In genomic region chr1:1426961-1427934, GRCh38 we compare ENCODE assay signal across 10 cellular contexts. TPM values are rescaled to one million over a fixed set of nuclear protein-coding genes. Genes with fewer than 3 reads are reported as not detected.
DNase-seq lines count a peak whose midpoint lies in the region; ATAC-seq, FAIRE-seq and TF ChIP-seq lines count a peak whose summit lies in the region.
"Had no signal": no experiment of that assay in that cellular context is flagged by ENCODE, and none has a peak within 500 bp of the region (broad histone marks: within the 10 kb centered on the region; RNA-seq: fewer than 3 reads in every experiment).

No MANE protein-coding gene starts in this region.

- no peak for TF ChIP-seq POLR2A in esophagus squamous epithelium (IDR thresholded peaks at IDR 0.05)

- WGBS in esophagus squamous epithelium, 2 donors, result 10 to 17% methylated on average over 17 of the region's 89 CpGs
- 23 to 31% methylated on average over 56 to 89 of the region's 89 CpGs for WGBS in pancreas, 2 donors

- TF ChIP-seq CTCF in D721Med (IDR thresholded peaks at IDR 0.05; ENCODE audit: insufficient read depth, missing control alignments) (no peak), esophagus squamous epithelium (IDR thresholded peaks at IDR 0.05) (no peak), pancreas (IDR thresholded peaks at IDR 0.05) (no peak), Caco-2 (IDR thresholded peaks at IDR 0.05; ENCODE audit: insufficient read depth in 1 of 2, low read depth in 1 of 2, low read length in 1 of 2, severe bottlenecking in 1 of 2, unreplicated experiment in 1 of 2) (no peak)

- POLR2A ChIA-PET in Caco-2 (lab: Charles Lee), result no interaction called here

- no peaks in the 10 kb centered on the region for H3K27me3 Mint-ChIP-seq in Caco-2 (ENCODE audit: insufficient read depth, unreplicated experiment)

- DNase-seq in D721Med (ENCODE audit: insufficient read length, low spot score), result peak; percentile 41
- peak; percentile 62 for DNase-seq in NCI-H2171 (lab: John Stamatoyannopoulos, UW)
- no peak for DNase-seq in esophagus squamous epithelium (lab: John Stamatoyannopoulos, UW)
- DNase-seq in pancreas, result peak; percentile 20 to 85 (median 54)
- DNase-seq in EL, result no peak
- DNase-seq in NCI-H2029 treated with DMSO at 0.1 percent for 48 hours (lab: John Stamatoyannopoulos, UW), result no peak
- DNase-seq in Caco-2, result no peak

- H3K27ac ChIP-seq in esophagus squamous epithelium, result peak overlapping the region; percentile 25 to 81 (median 64)
- peak overlapping the region in 1 of 4 donors; percentile 44 for H3K27ac ChIP-seq in pancreas

- ATAC-seq in pancreas, result no peak
- ATAC-seq in GM21367 (IDR thresholded peaks at IDR 0.05; ENCODE audit: unreplicated experiment), result no peak

- no TSS peak for BruUV-seq in Caco-2 (replicated peaks; lab: Mats Ljungman, UMichigan)

- H3K36me3 Mint-ChIP-seq in Caco-2 (ENCODE audit: insufficient read depth, unreplicated experiment), result no peaks in the 10 kb centered on the region
- H3K36me3 Mint-ChIP-seq: activated naive CD8-positive, alpha-beta T cell treated with anti-CD3 and anti-CD28 coated beads, Interleukin-2, amount 10 ng/mL, durations not matched to agents 7 days and 5 days had no signal

- H3K27ac Mint-ChIP-seq in Caco-2 (ENCODE audit: unreplicated experiment), result no peak overlapping the region

- no peaks in the 10 kb centered on the region for H3K9me3 Mint-ChIP-seq in Caco-2 (ENCODE audit: unreplicated experiment)
- H3K9me3 Mint-ChIP-seq: activated naive CD8-positive, alpha-beta T cell treated with anti-CD3 and anti-CD28 coated beads, Interleukin-2, amount 10 ng/mL, durations not matched to agents 7 days and 5 days had no signal

- no peak overlapping the region for H3K4me3 Mint-ChIP-seq in Caco-2 (ENCODE audit: unreplicated experiment)
- H3K4me3 Mint-ChIP-seq: activated naive CD8-positive, alpha-beta T cell treated with anti-CD3 and anti-CD28 coated beads, Interleukin-2, amount 10 ng/mL, durations not matched to agents 7 days and 5 days had no signal

- H3K36me3 ChIP-seq in esophagus squamous epithelium, result no peaks in the 10 kb centered on the region
- H3K36me3 ChIP-seq in pancreas, result no peaks in the 10 kb centered on the region
- no peaks in the 10 kb centered on the region for H3K36me3 ChIP-seq in Caco-2 (ENCODE audit: control insufficient read depth, insufficient read depth, low read length)

- no peak for FAIRE-seq in D721Med (lab: Jason Lieb, UNC)
- FAIRE-seq in pancreas (lab: Jason Lieb, UNC), result no peak

- intact Hi-C loops in esophagus squamous epithelium (cut with DNase I), result no loop called here
- intact Hi-C loops in pancreas (cut with DNase I), result no loop called here
- intact Hi-C loops in Caco-2 (cut with micrococcal nuclease; ENCODE audit: unreplicated experiment), result no loop called here

- CTCF ChIA-PET in Caco-2 (lab: Charles Lee), result no interaction called here

- H3K4me1 Mint-ChIP-seq in Caco-2 (ENCODE audit: low read depth, unreplicated experiment), result peaks cover 5% of the 10 kb centered on the region

- H3K9me3 ChIP-seq in esophagus squamous epithelium (no peaks in the 10 kb centered on the region), pancreas (no peaks in the 10 kb centered on the region), Caco-2 (no peaks in the 10 kb centered on the region)

- peak overlapping the region; percentile 31 to 80 (median 46) for H3K4me3 ChIP-seq in esophagus squamous epithelium
- peak overlapping the region in 2 of 4 donors; percentile 30 to 48 for H3K4me3 ChIP-seq in pancreas
- H3K4me3 ChIP-seq in Caco-2 (ENCODE audit: low read depth, low read length), result no peak overlapping the region

- H3K27me3 ChIP-seq in esophagus squamous epithelium (peaks cover 0 to 23% (median 0%) of the 10 kb centered on the region in 4 donors), pancreas (no peaks in the 10 kb centered on the region), Caco-2 (replicated peaks; ENCODE audit: control insufficient read depth, insufficient read depth, low read length) (no peaks in the 10 kb centered on the region)

- H3K4me1 ChIP-seq in esophagus squamous epithelium (peaks cover 20 to 81% (median 50%) of the 10 kb centered on the region in 3 donors), pancreas (peaks cover 9 to 30% (median 30%) of the 10 kb centered on the region in 3 donors), Caco-2 (peaks cover 45% of the 10 kb centered on the region)

RNA-seq across cellular contexts. Expression of gene ANKRD65, which starts 6.2 kb away (rescaled TPM):
- total RNA-seq in esophagus squamous epithelium (10 to 100 TPM in 2 of 4 donors, 1 to 10 TPM in 2; 4.7 to 28.3 (median 14.4) TPM), pancreas (10 to 100 TPM in 3 of 6 donors, 1 to 10 TPM in 3; 2.3 to 16.1 (median 10.7) TPM), Caco-2 (2022) (1.6 and 3.2 TPM in 2 replicates)
- polyA plus RNA-seq in pancreas, result 10 to 100 TPM; 22.1 to 41.8 TPM
- total RNA-seq: activated naive CD8-positive, alpha-beta T cell treated with anti-CD3 and anti-CD28 coated beads, Interleukin-2, amount 10 ng/mL, durations not matched to agents 7 days and 5 days; myocyte had no signal

RNA-seq across cellular contexts. Expression of gene VWA1, which starts 8.2 kb away (rescaled TPM):
- total RNA-seq in esophagus squamous epithelium (10 to 100 TPM; 20.0 to 55.0 (median 34.6) TPM), pancreas (100 to 1,000 TPM in 2 of 6 donors, 10 to 100 TPM in 4; 25.4 to 138 (median 52.9) TPM), Caco-2 (2022) (73.7 and 74.7 TPM in 2 replicates)
- 10 to 100 TPM; 53.3 to 58.7 TPM for polyA plus RNA-seq in pancreas

RNA-seq across cellular contexts. Expression of gene MRPL20, which starts 20.2 kb away (rescaled TPM):
- total RNA-seq in esophagus squamous epithelium (100 to 1,000 TPM in 3 of 4 donors, 10 to 100 TPM in 1; 98.0 to 157 (median 116) TPM), pancreas (10 to 100 TPM; 42.1 to 71.8 (median 49.1) TPM), Caco-2 (2022) (109 and 110 TPM in 2 replicates)
- polyA plus RNA-seq in pancreas, result 100 to 1,000 TPM in 1 of 2 donors, 10 to 100 TPM in 1; 69.0 to 121 TPM

RNA-seq across cellular contexts. Expression of gene ATAD3C, which starts 22.2 kb away (rescaled TPM):
- total RNA-seq in esophagus squamous epithelium (under 1 TPM; under 0.01 to 1.00 (median 0.28) TPM), pancreas (1 to 10 TPM; 2.4 to 9.5 (median 5.8) TPM), Caco-2 (2022) (0.84 and 0.95 TPM in 2 replicates)
- 10 to 100 TPM; 11.4 to 22.0 TPM for polyA plus RNA-seq in pancreas
- total RNA-seq: myocyte had no signal

RNA-seq across cellular contexts. Expression of gene CCNL2, which starts 28.1 kb away (rescaled TPM):
- total RNA-seq in esophagus squamous epithelium (100 to 1,000 TPM in 2 of 4 donors, 10 to 100 TPM in 2; 42.5 to 213 (median 104) TPM), pancreas (100 to 1,000 TPM in 1 of 6 donors, 10 to 100 TPM in 5; 49.2 to 124 (median 77.1) TPM), Caco-2 (2022) (145 and 147 TPM in 2 replicates)
- polyA plus RNA-seq in pancreas, result 100 to 1,000 TPM; 270 to 409 TPM

Comparison
In these comparisons a context has a peak if more than half of its experiments do, and no peak if none do; other contexts are left out.
1. DNase-seq: peak in D721Med (single experiment), NCI-H2171 (single experiment) and pancreas (6 of 6); none in esophagus squamous epithelium (single experiment), EL (single experiment), NCI-H2029 treated with DMSO at 0.1 percent for 48 hours (single experiment) and Caco-2 (0 of 2).